Comparison of ENCODE assay signal across 8 cellular contexts in genomic region chr3:52317178-52317577, GRCh38. TPM values are rescaled to one million over a fixed set of nuclear protein-coding genes. Genes with fewer than 3 reads are reported as not detected.
DNase-seq lines count a peak whose midpoint lies in the region; ATAC-seq and TF ChIP-seq lines count a peak whose summit lies in the region.

No MANE protein-coding gene starts in this region.

- no peak overlapping the region for H3K23ac ChIP-seq in trophoblast cell (ENCODE audit: low read length)

- no peak for TF ChIP-seq POLR2A in gastroesophageal sphincter (IDR thresholded peaks at IDR 0.05)

- ATAC-seq in gastroesophageal sphincter, result no peak
- no peak for ATAC-seq in HG02610 (IDR thresholded peaks at IDR 0.05; ENCODE audit: unreplicated experiment)
- no peak for ATAC-seq in PC-3

- no peak overlapping the region for H3K9ac ChIP-seq in trophoblast cell (ENCODE audit: low read length)
- H3K9ac ChIP-seq in PC-3 (ENCODE audit: low read length), result no peak overlapping the region

- H3K27me3 ChIP-seq in DOHH2 (ENCODE audit: control insufficient read depth, low read length), result no peaks in the 10 kb centered on the region
- H3K27me3 ChIP-seq in gastroesophageal sphincter, result no peaks in the 10 kb centered on the region
- H3K27me3 ChIP-seq in trophoblast cell (ENCODE audit: insufficient read depth, low read length), result no peaks in the 10 kb centered on the region
- H3K27me3 ChIP-seq in MG63, result no peaks in the 10 kb centered on the region
- no peaks in the 10 kb centered on the region for H3K27me3 ChIP-seq in PC-3 (ENCODE audit: low read length)

- H3K4ac ChIP-seq in trophoblast cell (ENCODE audit: low read depth, low read length), result peak overlapping the region; percentile 57

- H3K27ac ChIP-seq in DOHH2 (ENCODE audit: low read depth, low read length), result no peak overlapping the region
- H3K27ac ChIP-seq in gastroesophageal sphincter, result peak overlapping the region in 1 of 4 donors; percentile 6
- H3K27ac ChIP-seq in trophoblast cell (ENCODE audit: low read depth, low read length), result no peak overlapping the region
- no peak overlapping the region for H3K27ac ChIP-seq in PC-3 (ENCODE audit: low read length)

- H3K9me2 ChIP-seq in DOHH2 (replicated peaks; ENCODE audit: control insufficient read depth, low read length), result no peaks in the 10 kb centered on the region
- H3K9me2 ChIP-seq in PC-3 (replicated peaks; ENCODE audit: low read length), result no peaks in the 10 kb centered on the region

- intact Hi-C loops in PC-3 (cut with micrococcal nuclease), result no loop called here

- H3K4me3 ChIP-seq in DOHH2 (ENCODE audit: low read length), result peak overlapping the region; percentile 41
- H3K4me3 ChIP-seq in gastroesophageal sphincter, result peak overlapping the region; percentile 20 to 44
- no peak overlapping the region for H3K4me3 ChIP-seq in trophoblast cell (ENCODE audit: low read depth, low read length)
- no peak overlapping the region for H3K4me3 ChIP-seq in MG63
- no peak overlapping the region for H3K4me3 ChIP-seq in PC-3 (ENCODE audit: low read length)

- H3K79me2 ChIP-seq in DOHH2 (ENCODE audit: control insufficient read depth, low read length), result no peaks in the 10 kb centered on the region
- no peaks in the 10 kb centered on the region for H3K79me2 ChIP-seq in trophoblast cell (ENCODE audit: control insufficient read depth, insufficient read depth, low read length, poor library complexity)
- no peaks in the 10 kb centered on the region for H3K79me2 ChIP-seq in PC-3 (ENCODE audit: low read length)

- peak overlapping the region; percentile 67 for H3K14ac ChIP-seq in trophoblast cell (ENCODE audit: low read length)

- H3F3A ChIP-seq in DOHH2 (ENCODE audit: control insufficient read depth, insufficient read depth) (no peaks in the 10 kb centered on the region), PC-3 (ENCODE audit: low read length, unreplicated experiment) (no peaks in the 10 kb centered on the region)

- no peak overlapping the region for H2BK5ac ChIP-seq in trophoblast cell (ENCODE audit: low read depth, low read length, poor library complexity)

- peak overlapping the region; percentile 61 for H3K4me2 ChIP-seq in DOHH2 (ENCODE audit: low read length)
- peak overlapping the region; percentile 59 for H3K4me2 ChIP-seq in trophoblast cell (ENCODE audit: low read length)
- no peak overlapping the region for H3K4me2 ChIP-seq in PC-3 (ENCODE audit: low read length)

- H2AFZ ChIP-seq in trophoblast cell (ENCODE audit: insufficient read depth, low read length, poor library complexity), result peak overlapping the region; percentile 63
- H2AFZ ChIP-seq in PC-3 (ENCODE audit: low read length), result no peak overlapping the region

- H3K9me3 ChIP-seq in DOHH2 (ENCODE audit: control insufficient read depth, insufficient read depth, low read length) (no peaks in the 10 kb centered on the region), gastroesophageal sphincter (no peaks in the 10 kb centered on the region), trophoblast cell (ENCODE audit: insufficient read depth, low read depth, low read length) (no peaks in the 10 kb centered on the region), MG63 (no peaks in the 10 kb centered on the region), PC-3 (ENCODE audit: low read length) (no peaks in the 10 kb centered on the region)

- 20 to 25% methylated on average over 8 to 12 of the region's 12 CpGs for WGBS in gastroesophageal sphincter (ENCODE audit: low coverage in 1 of 2), 2 donors
- WGBS in trophoblast cell (ENCODE audit: extremely low coverage, insufficient coverage, insufficient read length), result no CpG with 5 or more reads among the region's 12 CpGs

- TF ChIP-seq CTCF in DOHH2 (IDR thresholded peaks at IDR 0.05; ENCODE audit: low read depth, low read length, poor library complexity, severe bottlenecking) (no peak), gastroesophageal sphincter (IDR thresholded peaks at IDR 0.05) (no peak), PC-3 (conservative IDR thresholded peaks at IDR 0.05; ENCODE audit: low read depth, low read length) (no peak)

- DNase-seq in SHP77 (lab: John Stamatoyannopoulos, UW), result peak; percentile 29 to 66
- no peak for DNase-seq in trophoblast cell
- no peak for DNase-seq in MG63
- no peak for DNase-seq in NCI-H1694 treated with DMSO at 0.1 percent for 48 hours (lab: John Stamatoyannopoulos, UW)
- no peak for DNase-seq in PC-3

- peak overlapping the region; percentile 47 for H3K18ac ChIP-seq in trophoblast cell (ENCODE audit: low read length)

- no TSS peak for BruUV-seq in PC-3 (replicated peaks; lab: Mats Ljungman, UMichigan)

- H3K79me1 ChIP-seq in trophoblast cell (ENCODE audit: low read length), result peaks cover 4% of the 10 kb centered on the region

- H2AK5ac ChIP-seq in trophoblast cell (ENCODE audit: low read length), result peak overlapping the region; percentile 73

- no peak for TF ChIP-seq EP300 in gastroesophageal sphincter (IDR thresholded peaks at IDR 0.05)

- peak overlapping the region; percentile 55 for H2BK120ac ChIP-seq in trophoblast cell (ENCODE audit: insufficient read depth, low read length, poor library complexity)

- H2BK12ac ChIP-seq in trophoblast cell (ENCODE audit: low read length), result peak overlapping the region; percentile 58

- H4K20me1 ChIP-seq in DOHH2 (ENCODE audit: control insufficient read depth, insufficient read depth, low read depth, low read length) (no peaks in the 10 kb centered on the region), PC-3 (ENCODE audit: low read length) (no peaks in the 10 kb centered on the region)

- H3K36me3 ChIP-seq in DOHH2 (ENCODE audit: control insufficient read depth, low read length) (no peaks in the 10 kb centered on the region), gastroesophageal sphincter (peaks cover 0 to 4% of the 10 kb centered on the region in 2 donors), trophoblast cell (ENCODE audit: control insufficient read depth in 1 of 2, insufficient read depth in 2 of 2, low read length in 2 of 2) (no peaks in the 10 kb centered on the region), MG63 (no peaks in the 10 kb centered on the region), PC-3 (ENCODE audit: low read depth, low read length) (no peaks in the 10 kb centered on the region)

- H4K91ac ChIP-seq in trophoblast cell (ENCODE audit: low read depth, low read length), result peak overlapping the region; percentile 88

- CTCF ChIA-PET in PC-3 (lab: Charles Lee), result no interaction called here

- H4K8ac ChIP-seq in trophoblast cell (ENCODE audit: low read depth, low read length), result peak overlapping the region; percentile 85

- POLR2A ChIA-PET in PC-3 (lab: Charles Lee; ENCODE audit: unreplicated experiment), result no interaction called here

- peaks cover 16% of the 10 kb centered on the region for H3K4me1 ChIP-seq in DOHH2 (ENCODE audit: control insufficient read depth, low read length)
- peaks cover 0 to 32% (median 9%) of the 10 kb centered on the region in 3 donors for H3K4me1 ChIP-seq in gastroesophageal sphincter
- peaks cover 25 to 27% of the 10 kb centered on the region in 2 experiments for H3K4me1 ChIP-seq in trophoblast cell (ENCODE audit: control insufficient read depth in 1 of 2, insufficient read depth in 2 of 2, low read length in 2 of 2)
- H3K4me1 ChIP-seq in PC-3 (ENCODE audit: insufficient read depth, low read length), result peaks cover 10% of the 10 kb centered on the region

- peak overlapping the region; percentile 74 for H4K12ac ChIP-seq in trophoblast cell (ENCODE audit: low read depth, low read length)

RNA-seq across cellular contexts. Expression of gene DNAH1, which starts 1.1 kb away (rescaled TPM):
- total RNA-seq in gastroesophageal sphincter (1 to 10 TPM; 3.2 to 8.1 (median 6.2) TPM), PC-3 (2014; rRNA removed) (2.2 and 3.3 TPM in 2 replicates)
- 1.1 and 1.2 TPM in 2 replicates for polyA plus RNA-seq in trophoblast cell (2013)
- total RNA-seq in MG63 (2014; rRNA removed; shearing (Covaris generic); ENCODE audit: low replicate concordance), result 0.49 and 1.2 TPM in 2 replicates

RNA-seq across cellular contexts. Expression of gene GLYCTK, which starts 29.6 kb away (rescaled TPM):
- 1 to 10 TPM; 2.6 to 7.7 (median 3.1) TPM for total RNA-seq in gastroesophageal sphincter
- polyA plus RNA-seq in trophoblast cell (2013), result 1.4 and 1.7 TPM in 2 replicates
- 2.3 and 10.6 TPM in 2 replicates for total RNA-seq in MG63 (2014; rRNA removed; shearing (Covaris generic); ENCODE audit: low replicate concordance)
- total RNA-seq in PC-3 (2014; rRNA removed), result 11.3 and 11.7 TPM in 2 replicates

RNA-seq across cellular contexts. Expression of gene WDR82, which starts 38.7 kb away (rescaled TPM):
- total RNA-seq in gastroesophageal sphincter, result 10 to 100 TPM; 63.7 to 92.0 (median 86.7) TPM
- polyA plus RNA-seq in trophoblast cell (2013), result 30.8 and 31.8 TPM in 2 replicates
- total RNA-seq in MG63 (2014; rRNA removed; shearing (Covaris generic); ENCODE audit: low replicate concordance), result 27.6 and 40.0 TPM in 2 replicates
- 56.2 and 56.4 TPM in 2 replicates for total RNA-seq in PC-3 (2014; rRNA removed)

Comparison
In these comparisons a context has a peak if more than half of its experiments do, and no peak if none do; other contexts are left out.
1. H3K4me3 ChIP-seq: peak in DOHH2 (single experiment) and gastroesophageal sphincter (2 of 2); none in trophoblast cell (single experiment), MG63 (single experiment) and PC-3 (single experiment).
2. DNase-seq: peak in SHP77 (2 of 2); none in trophoblast cell (0 of 2), MG63 (single experiment), NCI-H1694 treated with DMSO at 0.1 percent for 48 hours (single experiment) and PC-3 (single experiment).